In genomic region chr20:19661717-19662637, GRCh38 we compare ENCODE assay signal across 8 cellular contexts.
A peak's percentile ranks its signal among the peaks of the same experiment; 100 is the strongest.
DNase-seq lines count a peak whose midpoint lies in the region; ATAC-seq and TF ChIP-seq lines count a peak whose summit lies in the region.

No MANE protein-coding gene starts in this region.

- DNase-seq in ELF-1 (ENCODE audit: low read depth, low spot score): peak; percentile 66
- DNase-seq in NCI-H446 treated with DMSO at 0.1 percent for 48 hours (lab: John Stamatoyannopoulos, UW): peak; percentile 49
- DNase-seq in endodermal cell: peak; percentile 88
- peak; percentile 74 for DNase-seq in mesendoderm
- peak; percentile 71 for DNase-seq in stomach

- no peak overlapping the region for H4K8ac ChIP-seq in mesendoderm (ENCODE audit: low read depth, low read length)

- 70 to 77% methylated on average over 12 to 19 of the region's 19 CpGs for WGBS in endodermal cell (ENCODE audit: insufficient coverage in 1 of 2, insufficient read length in 1 of 2), 2 experiments
- WGBS in mesendoderm (ENCODE audit: extremely low coverage, insufficient coverage, low lambda C conversion rate): no CpG with 5 or more reads among the region's 19 CpGs
- 37 to 56% (median 53%) methylated on average over 19 of the region's 19 CpGs for WGBS in stomach, 5 donors

- no peak overlapping the region for H2AK5ac ChIP-seq in mesendoderm (ENCODE audit: low read length)

- H3K23ac ChIP-seq in mesendoderm (ENCODE audit: low read length): no peak overlapping the region

- H2BK120ac ChIP-seq in mesendoderm (ENCODE audit: low read depth, low read length): no peak overlapping the region

- no peaks in the 10 kb centered on the region for H3K79me2 ChIP-seq in mesendoderm (ENCODE audit: control insufficient read depth, insufficient read depth, low read length)

- ATAC-seq in HG03066 (IDR thresholded peaks at IDR 0.05; ENCODE audit: low read depth, unreplicated experiment) (peak; percentile 44), HG03175 (IDR thresholded peaks at IDR 0.05; ENCODE audit: unreplicated experiment) (no peak)
- peak; percentile 36 to 41 for ATAC-seq in activated CD4-positive, CD25-positive, alpha-beta regulatory T cell treated with anti-CD3 and anti-CD28 coated beads, Interleukin-2, amount 50 U/mL, for 24 hours

- H3K4me1 ChIP-seq in endodermal cell (ENCODE audit: control insufficient read depth, insufficient read depth, low read length) (peaks cover 7% of the 10 kb centered on the region), mesendoderm (ENCODE audit: control insufficient read depth, low read depth, low read length) (no peaks in the 10 kb centered on the region), stomach (peaks cover 0 to 8% (median 4%) of the 10 kb centered on the region in 4 donors)

- no peak overlapping the region for H2BK5ac ChIP-seq in mesendoderm (ENCODE audit: low read length)

- no peaks in the 10 kb centered on the region for H3K9me3 ChIP-seq in endodermal cell (ENCODE audit: control insufficient read depth, low read length)
- H3K9me3 ChIP-seq in stomach: no peaks in the 10 kb centered on the region

- no peaks in the 10 kb centered on the region for H3K36me3 Mint-ChIP-seq in endodermal cell (ENCODE audit: low read depth)

- no peaks in the 10 kb centered on the region for H3K79me1 ChIP-seq in mesendoderm (ENCODE audit: low read length)

- no peak for TF ChIP-seq POLR2A in stomach (IDR thresholded peaks at IDR 0.05)

- no peak overlapping the region for H3K4me3 ChIP-seq in endodermal cell (ENCODE audit: low read length)
- H3K4me3 ChIP-seq in mesendoderm (ENCODE audit: low read length): no peak overlapping the region
- no peak overlapping the region for H3K4me3 ChIP-seq in stomach

- peaks cover 23% of the 10 kb centered on the region for H3K4me1 Mint-ChIP-seq in endodermal cell

- H2BK15ac ChIP-seq in mesendoderm (replicated peaks; ENCODE audit: low read depth): no peak overlapping the region

- no peak overlapping the region for H3K27ac ChIP-seq in endodermal cell (ENCODE audit: low read depth, low read length)
- H3K27ac ChIP-seq in mesendoderm (ENCODE audit: low read depth, low read length): no peak overlapping the region
- H3K27ac ChIP-seq in stomach: no peak overlapping the region

- TF ChIP-seq EP300 in stomach (IDR thresholded peaks at IDR 0.05): no peak

- TF ChIP-seq CTCF in endodermal cell (conservative IDR thresholded peaks at IDR 0.05): peak; percentile 99
- TF ChIP-seq CTCF in stomach (IDR thresholded peaks at IDR 0.05): peak in 6 of 7 experiments; percentile 32 to 98 (median 96)

- H3K27me3 Mint-ChIP-seq in endodermal cell (ENCODE audit: insufficient read depth): peaks cover 10% of the 10 kb centered on the region

- H3K9ac ChIP-seq in endodermal cell (ENCODE audit: extremely low read depth, low read length, poor library complexity, severe bottlenecking) (no peak overlapping the region), mesendoderm (ENCODE audit: low read length) (no peak overlapping the region)

- H3K27ac Mint-ChIP-seq in endodermal cell: no peak overlapping the region

- no peak overlapping the region for H3K4ac ChIP-seq in mesendoderm (ENCODE audit: low read depth, low read length)

- H4K5ac ChIP-seq in mesendoderm (ENCODE audit: low read length): no peak overlapping the region

- H3K4me3 Mint-ChIP-seq in endodermal cell: no peak overlapping the region

- intact Hi-C loops in stomach (cut with DNase I; ENCODE audit: low total_unique reads): loop anchor here (10.0 kb wide), 1 partner anchor 447 kb away; the partner anchor contains the start of gene SLC24A3

- H3K36me3 ChIP-seq in endodermal cell (ENCODE audit: control insufficient read depth, insufficient read depth, low read length): no peaks in the 10 kb centered on the region
- no peaks in the 10 kb centered on the region for H3K36me3 ChIP-seq in mesendoderm (ENCODE audit: control insufficient read depth, insufficient read depth, low read length)
- no peaks in the 10 kb centered on the region for H3K36me3 ChIP-seq in stomach

- H3K27me3 ChIP-seq in endodermal cell (ENCODE audit: control insufficient read depth, insufficient read depth, low read length, poor library complexity, severe bottlenecking) (no peaks in the 10 kb centered on the region), mesendoderm (ENCODE audit: insufficient read depth, low read length, poor library complexity) (no peaks in the 10 kb centered on the region), stomach (peaks cover 0 to 6% (median 0%) of the 10 kb centered on the region in 3 donors)

- no peak overlapping the region for H3K4me2 ChIP-seq in mesendoderm (ENCODE audit: low read length)

- H3K18ac ChIP-seq in mesendoderm (ENCODE audit: low read length): no peak overlapping the region

- no peak overlapping the region for H3K56ac ChIP-seq in mesendoderm (ENCODE audit: low read length)

- no peaks in the 10 kb centered on the region for H3K9me3 Mint-ChIP-seq in endodermal cell
